Comparison of ENCODE assay signal across 3 cellular contexts in genomic region chr1:70024272-70024671, GRCh38.
TF ChIP-seq lines count a peak whose summit lies in the region.

No MANE protein-coding gene starts in this region.

TF ChIP-seq in IMR-90, 13 proteins besides CTCF, POLR2A, EP300 and RAD21:
- TF ChIP-seq FOS (IDR thresholded peaks at IDR 0.05; ENCODE audit: low read depth, low read length) (no peak), USF2 (IDR thresholded peaks at IDR 0.05; ENCODE audit: low read depth, low read length) (no peak), CHD1 (IDR thresholded peaks at IDR 0.05; ENCODE audit: low read depth, low read length) (no peak), CEBPB (IDR thresholded peaks at IDR 0.05; ENCODE audit: low read depth, low read length) (peak; percentile 50; the same call in 1 of the 2 replicates)

TF ChIP-seq in K562, 482 proteins besides CTCF, POLR2A, EP300 and RAD21:
- TF ChIP-seq CEBPB (tag; IDR thresholded peaks at IDR 0.05): peak; percentile 38; the same call in 1 of the 2 replicates
- no peak for TF ChIP-seq EGR1 (conservative IDR thresholded peaks at IDR 0.05)
- no peak for TF ChIP-seq CEBPG (CRISPR knock-in tag; IDR thresholded peaks at IDR 0.05)
- TF ChIP-seq CEBPG (tag; conservative IDR thresholded peaks at IDR 0.05 in 1 of 2, IDR thresholded peaks at IDR 0.05 in 1 of 2): peak in 1 of 2 experiments; percentile 64; a peak in 2 of 4 replicates
- TF ChIP-seq CBX1 (IDR thresholded peaks at IDR 0.05; ENCODE audit: low read depth): no peak
- TF ChIP-seq ZNF316 (IDR thresholded peaks at IDR 0.05): no peak
- no peak for TF ChIP-seq MEIS2 (IDR thresholded peaks at IDR 0.05; ENCODE audit: partially characterized antibody)
- TF ChIP-seq SIX5 (IDR thresholded peaks at IDR 0.05; ENCODE audit: borderline replicate concordance in 1 of 2, insufficient read depth in 1 of 2, low read depth in 1 of 2, low read length in 2 of 2): no peak
- TF ChIP-seq DEAF1 (CRISPR knock-in tag; IDR thresholded peaks at IDR 0.05): no peak

TF ChIP-seq in H1, 55 proteins besides CTCF, POLR2A, EP300 and RAD21:
- TF ChIP-seq CHD1 (IDR thresholded peaks at IDR 0.05; ENCODE audit: low read depth, low read length) (no peak), ASH2L (IDR thresholded peaks at IDR 0.05; ENCODE audit: low read length) (no peak), SAP30 (IDR thresholded peaks at IDR 0.05; ENCODE audit: insufficient read depth, insufficient replicate concordance, low read length) (no peak), SIN3A (conservative IDR thresholded peaks at IDR 0.05 in 1 of 2, IDR thresholded peaks at IDR 0.05 in 1 of 2; ENCODE audit: low read depth in 1 of 2, low read length in 2 of 2) (no peak), CEBPB (IDR thresholded peaks at IDR 0.05; ENCODE audit: low read depth, low read length) (peak; percentile 50; the same call in 1 of the 2 replicates)
